Comparison of ENCODE assay signal across 22 cellular contexts in the genomic region with DNA sequence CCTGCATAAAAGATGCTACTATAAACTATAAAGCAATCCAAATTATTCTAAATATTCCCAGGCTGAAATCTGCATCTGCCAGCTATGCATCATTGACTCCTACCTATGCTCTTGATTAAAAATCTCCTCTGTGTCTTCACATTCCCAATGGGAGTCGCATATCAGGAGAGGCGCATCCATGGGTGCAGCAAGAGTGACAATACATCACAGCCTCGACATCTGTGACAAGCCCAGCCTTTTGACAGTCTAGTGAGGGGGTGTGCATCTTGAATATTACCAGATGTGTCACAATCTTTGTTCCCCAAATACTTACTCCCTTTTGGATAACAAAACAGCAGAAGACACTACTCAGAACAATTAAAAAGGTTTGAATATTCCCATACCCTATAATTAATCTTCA.
"Had no signal": no experiment of that assay in that cellular context is flagged by ENCODE, and none has a peak within 500 bp of the region (broad histone marks: within the 10 kb centered on the region; RNA-seq: fewer than 3 reads in every experiment).

No MANE protein-coding gene starts in this region.

- DNase-seq: hippocampal formation; kidney; left colon; left lung; lower lobe of right lung; mammary epithelial cell; mesenchymal stem cell; naive B cell; natural killer cell; nephron progenitor cell; ovary; retina; right cardiac atrium; stimulated activated CD4-positive, alpha-beta T cell treated with anti-CD3 and anti-CD28 coated beads, Interleukin-12 subunit alpha, Interleukin-12 subunit beta, amount 100 ng/mL, for 4 hours; stimulated activated CD4-positive, alpha-beta T cell treated with anti-CD3 and anti-CD28 coated beads, Interleukin-15, amount 100 ng/mL, for 24 hours; stimulated activated CD4-positive, alpha-beta T cell treated with anti-CD3 and anti-CD28 coated beads, Interleukin-2, amount 100 ng/mL, for 24 hours; stimulated activated CD4-positive, alpha-beta T cell treated with anti-CD3 and anti-CD28 coated beads, Interleukin-4, amount 100 ng/mL, for 1 hour; stimulated activated naive CD4-positive, alpha-beta T cell; tibial artery; trophoblast cell; upper lobe of right lung had no signal

- ATAC-seq: left colon, left lung, lower lobe of right lung, natural killer cell, right cardiac atrium, sciatic nerve, upper lobe of right lung had no signal
